Comparison of ENCODE assay signal across 13 cellular contexts in genomic region chr13:102900193-102900608, GRCh38.
"Had no signal": no experiment of that assay in that cellular context is flagged by ENCODE, and none has a peak within 500 bp of the region (broad histone marks: within the 10 kb centered on the region; RNA-seq: fewer than 3 reads in every experiment).

No MANE protein-coding gene starts in this region.

- H3K27ac ChIP-seq: cardiac muscle cell, spleen, upper lobe of left lung had no signal

- H3K4me1 ChIP-seq: spleen, upper lobe of left lung had no signal

- H3K9me3 ChIP-seq: spleen, upper lobe of left lung had no signal

- H3K36me3 ChIP-seq: cardiac muscle cell, spleen, upper lobe of left lung had no signal

- ATAC-seq: activated CD8-positive, alpha-beta T cell treated with anti-CD3 and anti-CD28 coated beads, Interleukin-2, amount 10 ng/mL, durations not matched to agents 7 days and 5 days; activated naive CD4-positive, alpha-beta T cell treated with anti-CD3 and anti-CD28 coated beads, Interleukin-2, amount 50 U/mL, for 72 hours; sciatic nerve; stimulated activated naive CD8-positive, alpha-beta T cell treated with anti-CD3 and anti-CD28 coated beads, Interleukin-15, amount 100 ng/mL, for 72 hours had no signal

- DNase-seq: activated CD4-positive, alpha-beta T cell treated with anti-CD3 and anti-CD28 coated beads, Interleukin-2, amount 10 ng/mL, durations not matched to agents 24 days and 14 days; activated CD4-positive, CD25-positive, alpha-beta regulatory T cell; activated CD8-positive, alpha-beta memory T cell treated with anti-CD3 and anti-CD28 coated beads, Interleukin-2, amount 50 U/mL, for 4 hours; activated CD8-positive, alpha-beta T cell treated with anti-CD3 and anti-CD28 coated beads, Interleukin-2, amount 10 ng/mL, durations not matched to agents 7 days and 5 days; activated effector memory CD4-positive, alpha-beta T cell treated with anti-CD3 and anti-CD28 coated beads, Interleukin-2, amount 50 U/mL, for 16 hours; activated T-cell treated with anti-CD3 and anti-CD28 coated beads, Interleukin-2, amount 50 U/mL, for 48 hours; mesenchymal stem cell; spleen; stimulated activated naive CD8-positive, alpha-beta T cell treated with anti-CD3 and anti-CD28 coated beads, Interleukin-15, amount 100 ng/mL, for 72 hours; upper lobe of left lung had no signal

- H3K4me3 ChIP-seq: cardiac muscle cell, spleen, upper lobe of left lung had no signal

- H3K27me3 ChIP-seq: cardiac muscle cell, spleen, upper lobe of left lung had no signal
